ENCODE assay signal across 26 cellular contexts in the genomic region with DNA sequence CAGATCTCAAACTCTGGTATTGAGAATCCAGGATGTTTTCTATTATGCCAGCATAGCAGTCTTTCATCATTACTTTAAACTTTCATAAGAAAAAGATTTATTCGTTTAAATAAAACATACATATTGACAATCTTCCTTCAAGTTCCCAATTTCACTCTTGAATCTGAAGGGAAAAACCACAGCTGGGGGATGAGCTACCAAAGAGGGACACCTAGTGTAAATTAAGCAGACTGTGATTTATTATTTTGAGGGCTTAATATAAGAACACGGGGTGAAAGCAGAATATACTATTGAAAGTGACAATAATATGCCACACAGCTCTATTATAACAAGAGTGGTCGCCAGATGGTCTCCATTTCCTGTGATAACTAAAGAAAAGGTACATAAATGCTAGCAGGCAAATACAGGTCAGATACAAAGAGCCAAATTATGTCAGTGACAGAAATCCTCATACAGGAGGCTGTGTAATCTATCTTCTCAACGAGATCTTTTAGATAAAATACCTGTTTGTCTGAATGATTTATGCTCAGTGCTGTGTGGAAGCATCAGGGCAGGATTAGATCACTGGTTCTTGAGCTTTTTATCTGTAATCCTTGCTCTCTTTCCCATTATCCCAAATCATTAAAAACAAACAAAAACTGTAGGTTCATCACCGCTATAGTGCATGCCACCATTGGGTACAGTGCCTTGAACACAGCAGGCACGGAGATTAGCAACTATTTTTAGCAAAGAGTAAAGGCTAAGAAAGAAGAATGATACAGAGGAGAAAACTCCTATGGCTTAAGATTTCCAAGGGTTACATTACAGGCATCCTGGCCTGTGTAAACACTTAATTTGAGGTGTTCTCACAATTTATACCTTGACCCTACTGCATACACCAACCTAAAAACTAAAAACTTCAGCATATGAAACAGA.
DNase-seq lines count a peak whose midpoint lies in the region; ATAC-seq and TF ChIP-seq lines count a peak whose summit lies in the region.
"Had no signal": no experiment of that assay in that cellular context is flagged by ENCODE, and none has a peak within 500 bp of the region (broad histone marks: within the 10 kb centered on the region; RNA-seq: fewer than 3 reads in every experiment).

No MANE protein-coding gene starts in this region.

- no peak overlapping the region for H3K27ac Mint-ChIP-seq in osteocyte (ENCODE audit: unreplicated experiment)
- no peak overlapping the region for H3K27ac Mint-ChIP-seq in CD8-positive, alpha-beta T cell
- H3K27ac Mint-ChIP-seq: CD4-positive, alpha-beta memory T cell; immature natural killer cell; T-helper 1 cell treated with Interleukin-12 subunit alpha and Interleukin-12 subunit beta and Interleukin-4 antibody, amounts not matched to agents 30 μg/mL and 1 μg/mL, for 36 hours had no signal

- intact Hi-C loops in CD8-positive, alpha-beta T cell (cut with DNase I, micrococcal nuclease): no loop called here
- intact Hi-C loops in adrenal gland (cut with DNase I): no loop called here

- no peak for ATAC-seq in CD8-positive, alpha-beta T cell
- ATAC-seq: lower lobe of right lung had no signal

- 32% methylated on average over 6 of the region's 6 CpGs for WGBS in SK-N-SH (ENCODE audit: low lambda C conversion rate)
- WGBS in adrenal gland, 4 donors: 62 to 73% (median 68%) methylated on average over 6 of the region's 6 CpGs

- H3K9me3 ChIP-seq in SK-N-SH: no peaks in the 10 kb centered on the region
- no peaks in the 10 kb centered on the region for H3K9me3 ChIP-seq in CD8-positive, alpha-beta T cell (ENCODE audit: low read length)
- H3K9me3 ChIP-seq in adrenal gland (replicated peaks in 1 of 3): no peaks in the 10 kb centered on the region
- H3K9me3 ChIP-seq: heart right ventricle, lower lobe of right lung, right atrium auricular region had no signal

- CTCF ChIA-PET in SK-N-SH (lab: Yijun Ruan, JAX): interaction anchor here (0.6 to 1.4 kb wide), 9 partner anchors 9 to 202 kb away, joined by 3 to 6 read pairs (median 3); no protein-coding TSS in a partner anchor
- CTCF ChIA-PET in CD8-positive, alpha-beta T cell (lab: Charles Lee): no interaction called here

- H2AFZ ChIP-seq in SK-N-SH (ENCODE audit: low read depth): no peak overlapping the region

- TF ChIP-seq CTCF in SK-N-SH (IDR thresholded peaks at IDR 0.05) (peak; percentile 46), osteocyte (IDR thresholded peaks at IDR 0.05) (peak; percentile 41), adrenal gland (IDR thresholded peaks at IDR 0.05) (no peak)
- TF ChIP-seq CTCF in CD8-positive, alpha-beta T cell (IDR thresholded peaks at IDR 0.05): no peak

- no peaks in the 10 kb centered on the region for H3K9me3 Mint-ChIP-seq in osteocyte (ENCODE audit: unreplicated experiment)
- H3K9me3 Mint-ChIP-seq in CD8-positive, alpha-beta T cell: no peaks in the 10 kb centered on the region
- H3K9me3 Mint-ChIP-seq: CD4-positive, alpha-beta memory T cell; immature natural killer cell; T-helper 1 cell treated with Interleukin-12 subunit alpha and Interleukin-12 subunit beta and Interleukin-4 antibody, amounts not matched to agents 30 μg/mL and 1 μg/mL, for 36 hours had no signal

- no peak overlapping the region for H3K9ac ChIP-seq in SK-N-SH

- H3K27me3 Mint-ChIP-seq in osteocyte (ENCODE audit: unreplicated experiment): no peaks in the 10 kb centered on the region
- no peaks in the 10 kb centered on the region for H3K27me3 Mint-ChIP-seq in CD8-positive, alpha-beta T cell (ENCODE audit: low read depth)
- H3K27me3 Mint-ChIP-seq: CD4-positive, alpha-beta memory T cell had no signal

- peak overlapping the region in 1 of 2 experiments; percentile 59; a peak in 2 of 4 replicates for H3K27ac ChIP-seq in SK-N-SH (ENCODE audit: low read depth in 2 of 2, low read length in 1 of 2)
- no peak overlapping the region for H3K27ac ChIP-seq in CD8-positive, alpha-beta T cell (ENCODE audit: low read depth, low read length)
- no peak overlapping the region for H3K27ac ChIP-seq in adrenal gland
- H3K27ac ChIP-seq: heart right ventricle, lower lobe of right lung, right atrium auricular region had no signal

- peaks cover 11 to 39% of the 10 kb centered on the region in 2 experiments for H3K4me1 ChIP-seq in SK-N-SH (ENCODE audit: control insufficient read depth in 1 of 2, insufficient read depth in 2 of 2, low read depth in 1 of 2, low read length in 1 of 2)
- no peaks in the 10 kb centered on the region for H3K4me1 ChIP-seq in CD8-positive, alpha-beta T cell (ENCODE audit: insufficient read depth, low read length)
- peaks cover 12 to 20% of the 10 kb centered on the region in 2 donors for H3K4me1 ChIP-seq in adrenal gland (replicated peaks in 1 of 2)
- H3K4me1 ChIP-seq: lower lobe of right lung had no signal

- H3K4me1 Mint-ChIP-seq in osteocyte (ENCODE audit: unreplicated experiment): peaks cover 20% of the 10 kb centered on the region
- no peaks in the 10 kb centered on the region for H3K4me1 Mint-ChIP-seq in CD8-positive, alpha-beta T cell (ENCODE audit: low read depth)

- TF ChIP-seq POLR2A in adrenal gland (IDR thresholded peaks at IDR 0.05): no peak

- H3K79me2 ChIP-seq in SK-N-SH (ENCODE audit: insufficient read depth): no peaks in the 10 kb centered on the region

- POLR2A ChIA-PET in SK-N-SH (lab: Yijun Ruan, JAX): no interaction called here
- POLR2A ChIA-PET in CD8-positive, alpha-beta T cell (lab: Charles Lee): no interaction called here

- H3K4me3 Mint-ChIP-seq in osteocyte (ENCODE audit: unreplicated experiment): no peak overlapping the region
- H3K4me3 Mint-ChIP-seq in CD8-positive, alpha-beta T cell: no peak overlapping the region
- H3K4me3 Mint-ChIP-seq: CD4-positive, alpha-beta memory T cell; immature natural killer cell; T-helper 1 cell treated with Interleukin-12 subunit alpha and Interleukin-12 subunit beta and Interleukin-4 antibody, amounts not matched to agents 30 μg/mL and 1 μg/mL, for 36 hours had no signal

- H3F3A ChIP-seq in SK-N-SH (replicated peaks; ENCODE audit: insufficient read depth): peaks cover 11% of the 10 kb centered on the region

- peak; percentile 67 for TF ChIP-seq RAD21 in SK-N-SH (IDR thresholded peaks at IDR 0.05; ENCODE audit: low read length)

- TF ChIP-seq EP300 in SK-N-SH (IDR thresholded peaks at IDR 0.05; ENCODE audit: borderline replicate concordance in 1 of 2, low read depth in 1 of 2, low read length in 1 of 2): peak in 1 of 2 experiments; percentile 42; a peak in 2 of 4 replicates

- H3K4me3 ChIP-seq in SK-N-SH (ENCODE audit: low read depth in 2 of 2, low read length in 1 of 2) (no peak overlapping the region), adrenal gland (no peak overlapping the region)
- H3K4me3 ChIP-seq in CD8-positive, alpha-beta T cell (ENCODE audit: low read depth, low read length): no peak overlapping the region
- H3K4me3 ChIP-seq: heart right ventricle, lower lobe of right lung, right atrium auricular region had no signal

- H3K9me2 ChIP-seq in SK-N-SH: no peaks in the 10 kb centered on the region

- H3K36me3 ChIP-seq in SK-N-SH (replicated peaks in 1 of 2; ENCODE audit: control insufficient read depth in 1 of 2, insufficient read depth in 2 of 2, low read length in 1 of 2): peaks cover 12 to 42% of the 10 kb centered on the region in 2 experiments
- peaks cover 23% of the 10 kb centered on the region for H3K36me3 ChIP-seq in CD8-positive, alpha-beta T cell (ENCODE audit: insufficient read depth, low read length)
- peaks cover 0 to 21% of the 10 kb centered on the region in 2 donors for H3K36me3 ChIP-seq in adrenal gland (replicated peaks in 1 of 2)

- H4K20me1 ChIP-seq in SK-N-SH (ENCODE audit: insufficient read depth): no peaks in the 10 kb centered on the region

- no peaks in the 10 kb centered on the region for H3K27me3 ChIP-seq in SK-N-SH (ENCODE audit: insufficient read depth)
- no peaks in the 10 kb centered on the region for H3K27me3 ChIP-seq in CD8-positive, alpha-beta T cell (ENCODE audit: insufficient read depth, low read length)
- H3K27me3 ChIP-seq in adrenal gland: no peaks in the 10 kb centered on the region
- H3K27me3 ChIP-seq: heart right ventricle, right atrium auricular region had no signal

- H3K36me3 Mint-ChIP-seq in osteocyte (ENCODE audit: unreplicated experiment): peaks cover 8% of the 10 kb centered on the region
- H3K36me3 Mint-ChIP-seq in CD8-positive, alpha-beta T cell: peaks cover 37% of the 10 kb centered on the region

- DNase-seq in SHP77 treated with DMSO at 0.1 percent for 48 hours (lab: John Stamatoyannopoulos, UW): peak; percentile 23
- DNase-seq in SHP77 (lab: John Stamatoyannopoulos, UW): no peak
- DNase-seq in NCI-H146 (lab: John Stamatoyannopoulos, UW): peak; percentile 33
- DNase-seq in SK-N-SH: peak; percentile 9
- no peak for DNase-seq in osteocyte (ENCODE audit: extremely low spot score, unreplicated experiment)
- DNase-seq in CD8-positive, alpha-beta T cell: no peak
- DNase-seq in adrenal gland: no peak
- no peak for DNase-seq in stimulated activated CD4-positive, alpha-beta T cell treated with anti-CD3 and anti-CD28 coated beads, Interleukin-4, amount 100 ng/mL, for 4 hours
- DNase-seq: ACHN; activated CD4-positive, alpha-beta T cell treated with anti-CD3 and anti-CD28 coated beads, Interleukin-2, amount 50 U/mL, for 4 hours; activated naive CD4-positive, alpha-beta T cell treated with anti-CD3 and anti-CD28 coated beads, Interleukin-2, amount 50 U/mL, for 16 hours; activated T-cell treated with anti-CD3 and anti-CD28 coated beads, Interleukin-2, amount 50 U/mL, for 1 hour; CD4-positive, alpha-beta memory T cell; cerebellar nuclear complex; DND-41; effector memory CD4-positive, alpha-beta T cell; heart right ventricle; immature natural killer cell; KBM-7; lower lobe of right lung; NCI-H1048; NCI-H446; occipital lobe; Right ventricle myocardium superior had no signal

- no peak overlapping the region for H3K4me2 ChIP-seq in SK-N-SH

TF ChIP-seq in SK-N-SH, 30 proteins besides CTCF, POLR2A, EP300 and RAD21 (continues in another document):
- no peak for TF ChIP-seq NRF1 (IDR thresholded peaks at IDR 0.05; ENCODE audit: low read depth, low read length)
- peak; percentile 27; the same call in 1 of the 2 replicates for TF ChIP-seq SMC3 (IDR thresholded peaks at IDR 0.05; ENCODE audit: low read depth, low read length)
- no peak for TF ChIP-seq NFIC (IDR thresholded peaks at IDR 0.05; ENCODE audit: borderline replicate concordance)
- TF ChIP-seq GATA2 (CRISPR knock-in tag; IDR thresholded peaks at IDR 0.05): peak; percentile 51
- TF ChIP-seq RCOR1 (IDR thresholded peaks at IDR 0.05; ENCODE audit: low read length): peak; percentile 44; the same call in 1 of the 2 replicates
- TF ChIP-seq, protein P1, sequence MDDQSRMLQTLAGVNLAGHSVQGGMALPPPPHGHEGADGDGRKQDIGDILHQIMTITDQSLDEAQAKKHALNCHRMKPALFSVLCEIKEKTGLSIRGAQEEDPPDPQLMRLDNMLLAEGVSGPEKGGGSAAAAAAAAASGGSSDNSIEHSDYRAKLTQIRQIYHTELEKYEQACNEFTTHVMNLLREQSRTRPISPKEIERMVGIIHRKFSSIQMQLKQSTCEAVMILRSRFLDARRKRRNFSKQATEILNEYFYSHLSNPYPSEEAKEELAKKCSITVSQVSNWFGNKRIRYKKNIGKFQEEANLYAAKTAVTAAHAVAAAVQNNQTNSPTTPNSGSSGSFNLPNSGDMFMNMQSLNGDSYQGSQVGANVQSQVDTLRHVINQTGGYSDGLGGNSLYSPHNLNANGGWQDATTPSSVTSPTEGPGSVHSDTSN (IDR thresholded peaks at IDR 0.05): peak; percentile 60
- no peak for TF ChIP-seq FOSL2 (IDR thresholded peaks at IDR 0.05; ENCODE audit: borderline replicate concordance, low read depth)

Comparison
In these comparisons a context has a peak if more than half of its experiments do, and no peak if none do; other contexts are left out.
1. DNase-seq: peak in SHP77 treated with DMSO at 0.1 percent for 48 hours (single experiment), NCI-H146 (single experiment) and SK-N-SH (single experiment); none in SHP77 (0 of 2), osteocyte (single experiment), CD8-positive, alpha-beta T cell (0 of 7), adrenal gland (0 of 7) and stimulated activated CD4-positive, alpha-beta T cell treated with anti-CD3 and anti-CD28 coated beads, Interleukin-4, amount 100 ng/mL, for 4 hours (0 of 2).
2. CTCF ChIP-seq: peak in SK-N-SH (single experiment) and osteocyte (single experiment); none in CD8-positive, alpha-beta T cell (single experiment) and adrenal gland (0 of 6).